In genomic region chr3:47780727-47781325, GRCh38 we compare ENCODE assay signal across 8 cellular contexts. TPM values are rescaled to one million over a fixed set of nuclear protein-coding genes. Genes with fewer than 3 reads are reported as not detected.
A peak's percentile ranks its signal among the peaks of the same experiment; 100 is the strongest.
DNase-seq lines count a peak whose midpoint lies in the region; ATAC-seq and TF ChIP-seq lines count a peak whose summit lies in the region.

No MANE protein-coding gene starts in this region.

- H3K4me3 ChIP-seq in kidney epithelial cell (ENCODE audit: low read depth, low read length) (peak overlapping the region; percentile 94), suprapubic skin (peak overlapping the region; percentile 78)

- no peaks in the 10 kb centered on the region for H3K27me3 Mint-ChIP-seq in activated CD4-positive, alpha-beta T cell treated with anti-CD3 and anti-CD28 coated beads for 36 hours

- intact Hi-C loops in activated CD4-positive, alpha-beta T cell treated with anti-CD3 and anti-CD28 coated beads for 36 hours (cut with DNase I, micrococcal nuclease): loop anchor here (1.0 to 5.0 kb wide), 17 partner anchors 22 to 1311 kb away; partner anchors contain the start of genes CCDC12 (in 1 of the 2), CDC25A (in 1 of the 2), CSPG5 (in 1 of the 2) and DHX30 (in 1 of the 2)

- TF ChIP-seq EP300 in suprapubic skin (IDR thresholded peaks at IDR 0.05): no peak

- H3K9me3 ChIP-seq in KOPT-K1 (ENCODE audit: insufficient read depth, low read length, poor library complexity, severe bottlenecking) (no peaks in the 10 kb centered on the region), suprapubic skin (no peaks in the 10 kb centered on the region)

- H3K27me3 ChIP-seq in kidney epithelial cell (ENCODE audit: control insufficient read depth, insufficient read depth, low read length) (no peaks in the 10 kb centered on the region), suprapubic skin (no peaks in the 10 kb centered on the region)

- H3K9me3 Mint-ChIP-seq in activated CD4-positive, alpha-beta T cell treated with anti-CD3 and anti-CD28 coated beads for 36 hours (ENCODE audit: low read depth): no peaks in the 10 kb centered on the region

- CTCF ChIA-PET in activated CD4-positive, alpha-beta T cell treated with anti-CD3 and anti-CD28 coated beads for 36 hours (lab: Charles Lee): interaction anchor here (0.6 to 1.0 kb wide), 3 partner anchors 24 to 56 kb away, joined by 3 read pairs; no protein-coding TSS in a partner anchor

- WGBS in suprapubic skin: 1% methylated on average over 17 of the region's 17 CpGs

- DNase-seq in activated CD4-positive, alpha-beta T cell treated with anti-CD3 and anti-CD28 coated beads for 36 hours: no peak
- DNase-seq in activated CD4-positive, alpha-beta T cell treated with anti-CD3 and anti-CD28 coated beads, Interleukin-2, amount 50 U/mL, for 4 hours: no peak
- DNase-seq in amniotic epithelial cell (ENCODE audit: low read depth) (peak; percentile 24), kidney epithelial cell (ENCODE audit: low read depth) (no peak), suprapubic skin (ENCODE audit: low spot score in 2 of 2) (peak in 1 of 2 donors; percentile 9), GM13976 (ENCODE audit: low spot score) (no peak)
- no peak for DNase-seq in stimulated activated CD4-positive, alpha-beta T cell treated with anti-CD3 and anti-CD28 coated beads, Interleukin-4, amount 100 ng/mL, for 24 hours

- H3K27ac ChIP-seq in KOPT-K1 (ENCODE audit: low read depth, low read length, poor library complexity, severe bottlenecking): peak overlapping the region; percentile 90
- peak overlapping the region; percentile 95 for H3K27ac ChIP-seq in suprapubic skin

- H3K36me3 Mint-ChIP-seq in activated CD4-positive, alpha-beta T cell treated with anti-CD3 and anti-CD28 coated beads for 36 hours (ENCODE audit: low read depth): peaks cover 12% of the 10 kb centered on the region

- H3K4me1 Mint-ChIP-seq in activated CD4-positive, alpha-beta T cell treated with anti-CD3 and anti-CD28 coated beads for 36 hours: peaks cover 24% of the 10 kb centered on the region

- TF ChIP-seq POLR2A in suprapubic skin (IDR thresholded peaks at IDR 0.05): no peak

- H3K36me3 ChIP-seq in KOPT-K1 (ENCODE audit: insufficient read depth, low read length) (peaks cover 32% of the 10 kb centered on the region), kidney epithelial cell (ENCODE audit: control insufficient read depth, insufficient read depth, low read length) (no peaks in the 10 kb centered on the region), suprapubic skin (no peaks in the 10 kb centered on the region)

- POLR2A ChIA-PET in activated CD4-positive, alpha-beta T cell treated with anti-CD3 and anti-CD28 coated beads for 36 hours (lab: Charles Lee): interaction anchor here (0.6 to 0.9 kb wide), 2 partner anchors 17 to 247 kb away, joined by 3 to 5 read pairs; no protein-coding TSS in a partner anchor

- peak overlapping the region; percentile 92 for H3K27ac Mint-ChIP-seq in activated CD4-positive, alpha-beta T cell treated with anti-CD3 and anti-CD28 coated beads for 36 hours

- peaks cover 34% of the 10 kb centered on the region for H3K4me1 ChIP-seq in suprapubic skin

- in situ Hi-C loops in GM13976 (cut with MboI; ENCODE audit: low sequenced_read_pairs, unreplicated experiment): no loop called here

- no peak for TF ChIP-seq CTCF in kidney epithelial cell (IDR thresholded peaks at IDR 0.05; ENCODE audit: insufficient read depth, low read length, poor library complexity, severe bottlenecking)
- TF ChIP-seq CTCF in suprapubic skin (IDR thresholded peaks at IDR 0.05): no peak
- TF ChIP-seq CTCF in GM13976 (IDR thresholded peaks at IDR 0.05; ENCODE audit: borderline replicate concordance, control extremely low read depth, extremely low read depth, insufficient read depth, missing control alignments): no peak

- H3K4me3 Mint-ChIP-seq in activated CD4-positive, alpha-beta T cell treated with anti-CD3 and anti-CD28 coated beads for 36 hours: peak overlapping the region; percentile 99

- no peak for ATAC-seq in activated CD4-positive, alpha-beta T cell treated with anti-CD3 and anti-CD28 coated beads for 36 hours

RNA-seq across cellular contexts. Expression of gene SMARCC1, which starts 0.9 kb away (rescaled TPM):
- 100 to 1,000 TPM; 129 to 130 TPM for total RNA-seq in activated CD4-positive, alpha-beta T cell treated with anti-CD3 and anti-CD28 coated beads for 36 hours
- total RNA-seq in kidney epithelial cell (92.1 and 94.0 TPM in 2 replicates), suprapubic skin (10 to 100 TPM; 41.0 to 75.5 (median 58.1) TPM)

RNA-seq across cellular contexts. Expression of gene DHX30, which starts 22.1 kb away (rescaled TPM):
- 10 to 100 TPM; 81.6 to 82.3 TPM for total RNA-seq in activated CD4-positive, alpha-beta T cell treated with anti-CD3 and anti-CD28 coated beads for 36 hours
- 79.4 and 85.2 TPM in 2 replicates for total RNA-seq in kidney epithelial cell
- total RNA-seq in suprapubic skin: 10 to 100 TPM; 56.7 to 74.1 (median 69.4) TPM
